In the genomic region with DNA sequence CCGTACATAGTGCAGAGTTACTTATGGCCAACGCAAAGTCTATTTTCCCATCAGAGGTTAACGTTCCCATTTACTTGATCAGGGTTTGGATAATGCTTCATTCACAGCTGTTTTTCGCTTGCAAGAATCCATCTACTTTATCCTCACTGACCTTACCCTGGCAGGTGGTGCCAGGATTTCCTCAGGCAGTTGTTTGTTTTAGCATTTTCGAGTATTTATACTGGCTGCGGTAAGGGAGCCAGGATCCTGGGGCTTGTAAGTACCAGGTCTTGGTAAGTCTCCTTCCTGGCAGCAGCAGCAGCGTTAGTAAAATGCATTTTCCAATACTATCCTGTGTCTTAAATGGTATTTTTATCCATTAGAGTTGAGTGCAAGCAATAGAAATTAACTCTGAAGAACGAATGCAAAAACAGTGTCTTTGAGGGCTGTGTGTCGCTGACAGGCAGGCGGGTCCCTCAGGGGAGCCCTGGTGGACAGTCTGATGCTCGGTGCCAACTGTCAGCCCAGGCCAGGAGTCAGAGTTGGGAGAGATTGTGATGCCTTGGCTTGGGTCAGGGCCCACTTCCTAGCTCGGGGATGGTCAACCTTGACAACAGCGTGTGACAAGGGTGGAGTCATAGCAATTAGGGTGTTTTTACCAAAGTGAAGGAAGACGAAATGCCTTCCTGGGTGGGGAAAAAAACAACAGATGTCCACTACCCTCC, we compare ENCODE assay signal across 18 cellular contexts.
A peak's percentile ranks its signal among the peaks of the same experiment; 100 is the strongest.
DNase-seq lines count a peak whose midpoint lies in the region; ATAC-seq and TF ChIP-seq lines count a peak whose summit lies in the region.
"Had no signal": no experiment of that assay in that cellular context is flagged by ENCODE, and none has a peak within 500 bp of the region (broad histone marks: within the 10 kb centered on the region; RNA-seq: fewer than 3 reads in every experiment).

No MANE protein-coding gene starts in this region.

- no peak overlapping the region for H3K4me3 Mint-ChIP-seq in T-helper 17 cell
- H3K4me3 Mint-ChIP-seq: activated naive CD8-positive, alpha-beta T cell treated with anti-CD3 and anti-CD28 coated beads, Interleukin-2, amount 10 ng/mL, durations not matched to agents 7 days and 5 days; natural killer cell had no signal

- H3K36me3 Mint-ChIP-seq in T-helper 17 cell (ENCODE audit: low read depth) = no peaks in the 10 kb centered on the region
- H3K36me3 Mint-ChIP-seq: activated naive CD8-positive, alpha-beta T cell treated with anti-CD3 and anti-CD28 coated beads, Interleukin-2, amount 10 ng/mL, durations not matched to agents 7 days and 5 days; natural killer cell had no signal

- peaks cover 0 to 4% of the 10 kb centered on the region in 2 donors for H3K4me1 ChIP-seq in left lung
- H3K4me1 ChIP-seq: right lobe of liver had no signal

- peak; percentile 87 for ATAC-seq in left lung
- ATAC-seq in T-helper 17 cell = no peak
- ATAC-seq in left lobe of liver = no peak
- ATAC-seq: esophagus mucosa; natural killer cell; stimulated activated naive CD8-positive, alpha-beta T cell treated with anti-CD3 and anti-CD28 coated beads, Interleukin-15, Interleukin-2, amounts not matched to agents 100 U/mL and 50 U/mL, for 24 hours had no signal

- peaks cover 22% of the 10 kb centered on the region for H3K27me3 Mint-ChIP-seq in T-helper 17 cell

- H3K27me3 ChIP-seq in left lung = no peaks in the 10 kb centered on the region
- H3K27me3 ChIP-seq: right lobe of liver had no signal

- no peaks in the 10 kb centered on the region for H3K36me3 ChIP-seq in left lung
- H3K36me3 ChIP-seq: right lobe of liver had no signal

- peak overlapping the region in 1 of 2 donors; percentile 44 for H3K27ac ChIP-seq in left lung
- H3K27ac ChIP-seq: right lobe of liver had no signal

- DNase-seq in NCI-H2107 treated with DMSO at 0.1 percent for 48 hours (lab: John Stamatoyannopoulos, UW; ENCODE audit: unreplicated experiment) (peak; percentile 14), NCI-H2107 (lab: John Stamatoyannopoulos, UW) (no peak), NCI-H82 treated with DMSO at 0.1 percent for 48 hours (lab: John Stamatoyannopoulos, UW; ENCODE audit: unreplicated experiment) (peak; percentile 47), left lung (peak in 1 of 2 donors; percentile 40), T-helper 17 cell (no peak), epidermal melanocyte (ENCODE audit: insufficient read length, low spot score) (no peak), cortex of kidney (lab: John Stamatoyannopoulos, UW) (no peak), left lobe of liver (ENCODE audit: low spot score) (no peak)
- DNase-seq: activated naive CD8-positive, alpha-beta T cell treated with anti-CD3 and anti-CD28 coated beads, Interleukin-2, amount 10 ng/mL, durations not matched to agents 7 days and 5 days; activated T-cell treated with anti-CD3 and anti-CD28 coated beads for 4 hours; cerebellar nuclear complex; GOT3; left cardiac atrium; natural killer cell; NCI-H446 treated with DMSO at 0.1 percent for 48 hours; right lobe of liver; stimulated activated naive CD8-positive, alpha-beta T cell treated with anti-CD3 and anti-CD28 coated beads, Interleukin-15, Interleukin-2, amounts not matched to agents 100 U/mL and 50 U/mL, for 24 hours had no signal

- no peak overlapping the region for H3K4me3 ChIP-seq in left lung
- H3K4me3 ChIP-seq: right lobe of liver had no signal

- H3K4me1 Mint-ChIP-seq in T-helper 17 cell = no peaks in the 10 kb centered on the region
- H3K4me1 Mint-ChIP-seq: natural killer cell had no signal

- intact Hi-C loops in left lung (cut with DNase I) = no loop called here

- H3K9me3 ChIP-seq in left lung (no peaks in the 10 kb centered on the region), T-helper 17 cell (ENCODE audit: control insufficient read depth, low read length, poor library complexity, severe bottlenecking) (no peaks in the 10 kb centered on the region)
- H3K9me3 ChIP-seq: right lobe of liver had no signal

- no peak overlapping the region for H3K27ac Mint-ChIP-seq in T-helper 17 cell
- H3K27ac Mint-ChIP-seq: activated naive CD8-positive, alpha-beta T cell treated with anti-CD3 and anti-CD28 coated beads, Interleukin-2, amount 10 ng/mL, durations not matched to agents 7 days and 5 days; natural killer cell had no signal

- no peak for TF ChIP-seq CTCF in left lung (IDR thresholded peaks at IDR 0.05)

Comparison
In these comparisons a context has a peak if more than half of its experiments do, and no peak if none do; other contexts are left out.
1. DNase-seq: peak in NCI-H2107 treated with DMSO at 0.1 percent for 48 hours (single experiment) and NCI-H82 treated with DMSO at 0.1 percent for 48 hours (single experiment); none in NCI-H2107 (single experiment), T-helper 17 cell (0 of 3), epidermal melanocyte (single experiment), cortex of kidney (single experiment) and left lobe of liver (single experiment).